ENCODE assay signal across 8 cellular contexts in genomic region chr5:148998174-148998797, GRCh38.
DNase-seq lines count a peak whose midpoint lies in the region; ATAC-seq, FAIRE-seq and TF ChIP-seq lines count a peak whose summit lies in the region.

No MANE protein-coding gene starts in this region.

- no peaks in the 10 kb centered on the region for H3K4me1 ChIP-seq in neutrophil (ENCODE audit: control insufficient read depth in 1 of 2, insufficient read depth in 1 of 2, low read depth in 1 of 2, low read length in 1 of 2)

- no peaks in the 10 kb centered on the region for H3K9me3 ChIP-seq in neutrophil

- peak; percentile 74 for FAIRE-seq in GM19239 (lab: Jason Lieb, UNC)

- peaks cover 7% of the 10 kb centered on the region for H3K27me3 ChIP-seq in neutrophil

- TF ChIP-seq CTCF in neutrophil (IDR thresholded peaks at IDR 0.05): peak; percentile 61

- no peak overlapping the region for H3K4me3 ChIP-seq in neutrophil (ENCODE audit: low read depth in 1 of 2, low read length in 1 of 2)

- DNase-seq in DMS53 treated with DMSO at 0.1 percent for 48 hours (lab: John Stamatoyannopoulos, UW; ENCODE audit: unreplicated experiment) (peak; percentile 64), GM19239 (ENCODE audit: insufficient read length, low spot score) (peak; percentile 13), Kasumi-1 (lab: John Stamatoyannopoulos, UW) (peak; percentile 66 to 70), SKM-1 (lab: John Stamatoyannopoulos, UW; ENCODE audit: unreplicated experiment) (peak; percentile 42), fibroblast of gingiva (ENCODE audit: low read depth) (peak; percentile 55), 8988T (no peak)

- no peak for ATAC-seq in HG03457 (IDR thresholded peaks at IDR 0.05; ENCODE audit: unreplicated experiment)

- no peak overlapping the region for H3K27ac ChIP-seq in neutrophil

- no peaks in the 10 kb centered on the region for H3K36me3 ChIP-seq in neutrophil
